Comparison of ENCODE assay signal across 26 cellular contexts in genomic region chr7:45456105-45456504, GRCh38.
"Had no signal": no experiment of that assay in that cellular context is flagged by ENCODE, and none has a peak within 500 bp of the region (broad histone marks: within the 10 kb centered on the region; RNA-seq: fewer than 3 reads in every experiment).

No MANE protein-coding gene starts in this region.

- H3K4me3 Mint-ChIP-seq: effector memory CD8-positive, alpha-beta T cell; immature natural killer cell; naive thymus-derived CD8-positive, alpha-beta T cell; nephron progenitor cell had no signal

- DNase-seq: cortex of kidney; effector memory CD8-positive, alpha-beta T cell; erythroblast; esophagus squamous epithelium; foreskin melanocyte; glutamatergic neuron; hypothalamus; immature natural killer cell; islet precursor cell; kidney glomerular epithelial cell; left colon; left ventricle myocardium inferior; lower lobe of right lung; naive thymus-derived CD8-positive, alpha-beta T cell; nephron progenitor cell; nucleus accumbens; ovary; psoas muscle; stimulated activated CD4-positive, alpha-beta T cell treated with anti-CD3 and anti-CD28 coated beads, Interleukin-12 subunit alpha, Interleukin-12 subunit beta, amount 100 ng/mL, for 4 hours; stimulated activated CD4-positive, alpha-beta T cell treated with anti-CD3 and anti-CD28 coated beads, Interleukin-1b, Interleukin-23, amount 100 ng/mL, for 48 hours; stimulated activated CD4-positive, alpha-beta T cell treated with anti-CD3 and anti-CD28 coated beads, Interleukin-4, amount 100 ng/mL, for 1 hour; stimulated activated CD8-positive, alpha-beta memory T cell treated with anti-CD3 and anti-CD28 coated beads, Interleukin-4, amount 100 ng/mL, for 48 hours; stimulated activated naive CD8-positive, alpha-beta T cell treated with anti-CD3 and anti-CD28 coated beads, Interleukin-15, Interleukin-2, amounts not matched to agents 100 U/mL and 50 U/mL, for 24 hours; substantia nigra; testis; uterus had no signal

- H3K27ac Mint-ChIP-seq: effector memory CD8-positive, alpha-beta T cell; immature natural killer cell; nephron progenitor cell had no signal

- H3K4me1 Mint-ChIP-seq: immature natural killer cell; naive thymus-derived CD8-positive, alpha-beta T cell had no signal

- H3K9me3 Mint-ChIP-seq: effector memory CD8-positive, alpha-beta T cell; naive thymus-derived CD8-positive, alpha-beta T cell; nephron progenitor cell had no signal

- ATAC-seq: effector memory CD8-positive, alpha-beta T cell; left colon; lower lobe of right lung; naive thymus-derived CD8-positive, alpha-beta T cell; psoas muscle; stimulated activated naive CD8-positive, alpha-beta T cell treated with anti-CD3 and anti-CD28 coated beads, Interleukin-15, Interleukin-2, amounts not matched to agents 100 U/mL and 50 U/mL, for 24 hours had no signal

- H3K36me3 Mint-ChIP-seq: immature natural killer cell; naive thymus-derived CD8-positive, alpha-beta T cell had no signal
